8 cellular contexts compared by ENCODE assay signal in the genomic region with DNA sequence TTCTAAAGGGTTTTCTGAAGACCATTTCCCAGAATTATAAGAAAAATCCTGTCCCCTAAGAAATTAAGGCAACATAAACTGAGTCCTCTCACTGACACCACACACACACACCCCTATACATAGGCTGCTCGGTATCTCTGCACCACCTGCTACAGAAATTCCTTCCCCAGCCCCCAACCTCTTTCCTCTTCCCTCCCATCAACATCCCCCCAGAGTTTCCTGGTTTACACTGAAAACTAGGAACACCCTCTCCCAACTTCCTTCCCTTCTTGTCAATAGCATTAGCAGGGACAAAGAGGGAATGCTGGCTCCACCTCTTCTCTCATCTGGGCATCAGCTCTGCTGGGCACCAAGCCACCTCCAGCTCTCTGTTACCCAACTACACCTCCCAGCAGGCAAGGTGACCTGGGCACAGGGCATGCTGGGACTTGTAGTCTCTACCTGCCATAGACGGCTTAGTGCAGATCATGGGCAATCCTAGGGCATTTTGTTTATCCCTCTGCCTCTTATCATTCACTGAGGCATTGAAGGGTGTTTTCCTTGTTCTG. TPM values are rescaled to one million over a fixed set of nuclear protein-coding genes. Genes with fewer than 3 reads are reported as not detected.
DNase-seq lines count a peak whose midpoint lies in the region; ATAC-seq and TF ChIP-seq lines count a peak whose summit lies in the region.

No MANE protein-coding gene starts in this region.

- H3K9me3 Mint-ChIP-seq in CD8-positive, alpha-beta T cell: no peaks in the 10 kb centered on the region
- H3K9me3 Mint-ChIP-seq in activated T-helper 2 cell treated with anti-CD3 and anti-CD28 coated beads, Interferon-gamma antibody, Interleukin-2, Interleukin-4, amounts not matched to agents 10 μg/mL and 5 μg/mL and 100 μg/mL, durations not matched to agents 14 hours and 24 hours and 36 hours: no peaks in the 10 kb centered on the region

- intact Hi-C loops in CD8-positive, alpha-beta T cell (cut with DNase I, micrococcal nuclease): loop anchor here (1.0 to 5.0 kb wide), 7 partner anchors 19 to 441 kb away; partner anchors contain the start of genes STAT3 (in 2 of the 2), CNP (in 1 of the 2) and KCNH4 (in 1 of the 2)
- intact Hi-C loops in activated T-helper 2 cell treated with anti-CD3 and anti-CD28 coated beads, Interferon-gamma antibody, Interleukin-2, Interleukin-4, amounts not matched to agents 10 μg/mL and 5 μg/mL and 100 μg/mL, durations not matched to agents 14 hours and 24 hours and 36 hours (cut with micrococcal nuclease): loop anchor here (2.0 to 10.0 kb wide), 3 partner anchors 95 to 183 kb away; no protein-coding TSS in a partner anchor

- H3K27me3 ChIP-seq in CD8-positive, alpha-beta T cell (ENCODE audit: insufficient read depth, low read length): no peaks in the 10 kb centered on the region
- H3K27me3 ChIP-seq in neuronal stem cell (ENCODE audit: control insufficient read depth in 3 of 3, insufficient read depth in 3 of 3, low read depth in 1 of 3, low read length in 3 of 3) (no peaks in the 10 kb centered on the region), thymus (ENCODE audit: control insufficient read depth, insufficient read depth) (no peaks in the 10 kb centered on the region)

- H2AFZ ChIP-seq in neuronal stem cell (ENCODE audit: low read length): peak overlapping the region; percentile 56

- no peaks in the 10 kb centered on the region for H3K36me3 ChIP-seq in CD8-positive, alpha-beta T cell (ENCODE audit: insufficient read depth, low read length)
- H3K36me3 ChIP-seq in neuronal stem cell (replicated peaks in 1 of 2; ENCODE audit: control insufficient read depth in 2 of 2, insufficient read depth in 2 of 2, low read length in 2 of 2) (peaks cover 0 to 3% of the 10 kb centered on the region in 2 donors), thymus (ENCODE audit: control insufficient read depth, insufficient read depth) (no peaks in the 10 kb centered on the region)

- peaks cover 8% of the 10 kb centered on the region for H3K4me1 Mint-ChIP-seq in CD8-positive, alpha-beta T cell (ENCODE audit: low read depth)
- H3K4me1 Mint-ChIP-seq in activated T-helper 2 cell treated with anti-CD3 and anti-CD28 coated beads, Interferon-gamma antibody, Interleukin-2, Interleukin-4, amounts not matched to agents 10 μg/mL and 5 μg/mL and 100 μg/mL, durations not matched to agents 14 hours and 24 hours and 36 hours (ENCODE audit: low read depth): peaks cover 6% of the 10 kb centered on the region

- H2BK120ac ChIP-seq in neuronal stem cell (ENCODE audit: low read depth, low read length): no peak overlapping the region

- H3K27ac ChIP-seq in CD8-positive, alpha-beta T cell (ENCODE audit: low read depth, low read length): no peak overlapping the region
- H3K27ac ChIP-seq in neuronal stem cell (replicated peaks; ENCODE audit: low read length): no peak overlapping the region
- peak overlapping the region; percentile 69 for H3K27ac ChIP-seq in thymus (ENCODE audit: low read depth)

- H2AK5ac ChIP-seq in neuronal stem cell (ENCODE audit: low read depth, low read length): no peak overlapping the region

- H3K4me3 Mint-ChIP-seq in CD8-positive, alpha-beta T cell: no peak overlapping the region
- H3K4me3 Mint-ChIP-seq in activated T-helper 2 cell treated with anti-CD3 and anti-CD28 coated beads, Interferon-gamma antibody, Interleukin-2, Interleukin-4, amounts not matched to agents 10 μg/mL and 5 μg/mL and 100 μg/mL, durations not matched to agents 14 hours and 24 hours and 36 hours (ENCODE audit: low read depth): no peak overlapping the region

- H2BK12ac ChIP-seq in neuronal stem cell (ENCODE audit: low read length): no peak overlapping the region

- CTCF ChIA-PET in CD8-positive, alpha-beta T cell (lab: Charles Lee): interaction anchor here (0.8 to 19.6 kb wide), 20 partner anchors 11 to 202 kb away, joined by 3 to 672 read pairs (median 7); partner anchors contain the start of genes CAVIN1 and STAT3

- H3K9ac ChIP-seq in neuronal stem cell (ENCODE audit: low read depth, low read length, poor library complexity): no peak overlapping the region

- no peak overlapping the region for H4K8ac ChIP-seq in neuronal stem cell (ENCODE audit: low read depth, low read length)

- no peak overlapping the region for H3K27ac Mint-ChIP-seq in CD8-positive, alpha-beta T cell
- peak overlapping the region; percentile 40 for H3K27ac Mint-ChIP-seq in activated T-helper 2 cell treated with anti-CD3 and anti-CD28 coated beads, Interferon-gamma antibody, Interleukin-2, Interleukin-4, amounts not matched to agents 10 μg/mL and 5 μg/mL and 100 μg/mL, durations not matched to agents 14 hours and 24 hours and 36 hours

- H2BK15ac ChIP-seq in neuronal stem cell (ENCODE audit: low read length): peak overlapping the region; percentile 38

- peaks cover 14% of the 10 kb centered on the region for H3K4me1 ChIP-seq in CD8-positive, alpha-beta T cell (ENCODE audit: insufficient read depth, low read length)
- peaks cover 12 to 23% of the 10 kb centered on the region in 2 donors for H3K4me1 ChIP-seq in neuronal stem cell (ENCODE audit: control insufficient read depth in 2 of 2, insufficient read depth in 1 of 2, low read depth in 1 of 2, low read length in 2 of 2)
- H3K4me1 ChIP-seq in thymus (ENCODE audit: control insufficient read depth, insufficient read depth, low read length): peaks cover 9% of the 10 kb centered on the region

- TF ChIP-seq CTCF in CD8-positive, alpha-beta T cell (IDR thresholded peaks at IDR 0.05): no peak
- no peak for TF ChIP-seq CTCF in fibroblast of the aortic adventitia (IDR thresholded peaks at IDR 0.05; ENCODE audit: insufficient read depth, low read length)

- peak; percentile 29 to 74 (median 60) for DNase-seq in CD8-positive, alpha-beta T cell
- DNase-seq in NOMO-1 treated with DMSO at 0.1 percent for 48 hours (lab: John Stamatoyannopoulos, UW; ENCODE audit: unreplicated experiment) (peak; percentile 39), fibroblast of the aortic adventitia (ENCODE audit: low read depth) (peak; percentile 82), neuronal stem cell (ENCODE audit: low spot score) (no peak)
- peak; percentile 32 for DNase-seq in activated T-helper 2 cell treated with anti-CD3 and anti-CD28 coated beads, Interferon-gamma antibody, Interleukin-2, Interleukin-4, amounts not matched to agents 10 μg/mL and 5 μg/mL and 100 μg/mL, durations not matched to agents 14 hours and 24 hours and 36 hours (ENCODE audit: low spot score)

- H3K23ac ChIP-seq in neuronal stem cell (ENCODE audit: low read depth, low read length, poor library complexity): no peak overlapping the region

- H3K27me3 Mint-ChIP-seq in CD8-positive, alpha-beta T cell (ENCODE audit: low read depth): no peaks in the 10 kb centered on the region
- H3K27me3 Mint-ChIP-seq in activated T-helper 2 cell treated with anti-CD3 and anti-CD28 coated beads, Interferon-gamma antibody, Interleukin-2, Interleukin-4, amounts not matched to agents 10 μg/mL and 5 μg/mL and 100 μg/mL, durations not matched to agents 14 hours and 24 hours and 36 hours (ENCODE audit: low read depth): peaks cover 3% of the 10 kb centered on the region

- no peak overlapping the region for H3K18ac ChIP-seq in neuronal stem cell (ENCODE audit: low read length)

- no peak overlapping the region for H3K14ac ChIP-seq in neuronal stem cell (ENCODE audit: low read length)

- no peaks in the 10 kb centered on the region for H3K36me3 Mint-ChIP-seq in CD8-positive, alpha-beta T cell
- H3K36me3 Mint-ChIP-seq in activated T-helper 2 cell treated with anti-CD3 and anti-CD28 coated beads, Interferon-gamma antibody, Interleukin-2, Interleukin-4, amounts not matched to agents 10 μg/mL and 5 μg/mL and 100 μg/mL, durations not matched to agents 14 hours and 24 hours and 36 hours (ENCODE audit: low read depth): no peaks in the 10 kb centered on the region

- H3K9me3 ChIP-seq in CD8-positive, alpha-beta T cell (ENCODE audit: low read length): no peaks in the 10 kb centered on the region
- H3K9me3 ChIP-seq in neuronal stem cell (replicated peaks in 1 of 2; ENCODE audit: control insufficient read depth in 2 of 2, insufficient read depth in 1 of 2, low read depth in 1 of 2, low read length in 2 of 2) (no peaks in the 10 kb centered on the region), thymus (ENCODE audit: control insufficient read depth) (no peaks in the 10 kb centered on the region)

- POLR2A ChIA-PET in CD8-positive, alpha-beta T cell (lab: Charles Lee): interaction anchor here (0.6 to 2.7 kb wide), 5 partner anchors 8 to 92 kb away, joined by 3 to 19 read pairs (median 6); partner anchors contain the start of genes CAVIN1 and STAT3

- H3K4ac ChIP-seq in neuronal stem cell (ENCODE audit: low read length): no peak overlapping the region

- ATAC-seq in CD8-positive, alpha-beta T cell: peak; percentile 92
- ATAC-seq in HG03280 (IDR thresholded peaks at IDR 0.05; ENCODE audit: unreplicated experiment): peak; percentile 69
- ATAC-seq in HG02588 (IDR thresholded peaks at IDR 0.05; ENCODE audit: unreplicated experiment): no peak

- H3K4me2 ChIP-seq in neuronal stem cell (ENCODE audit: insufficient read depth, low read length, poor library complexity, severe bottlenecking): no peak overlapping the region

- WGBS in neuronal stem cell (ENCODE audit: extremely low coverage in 2 of 2, insufficient read length in 2 of 2, insufficient replicate concordance in 1 of 2), 2 donors: no CpG with 5 or more reads among the region's 2 CpGs
- 15% methylated on average over 2 of the region's 2 CpGs for WGBS in thymus

- no peak overlapping the region for H2BK5ac ChIP-seq in neuronal stem cell (ENCODE audit: low read length)

- H3K79me1 ChIP-seq in neuronal stem cell (ENCODE audit: low read depth, low read length): no peaks in the 10 kb centered on the region

- H3K4me3 ChIP-seq in CD8-positive, alpha-beta T cell (ENCODE audit: low read depth, low read length): no peak overlapping the region
- H3K4me3 ChIP-seq in fibroblast of the aortic adventitia (ENCODE audit: low read depth, low read length) (peak overlapping the region; percentile 13), neuronal stem cell (ENCODE audit: low read length in 2 of 2) (no peak overlapping the region), thymus (ENCODE audit: low read length) (no peak overlapping the region)

- no peak overlapping the region for H4K91ac ChIP-seq in neuronal stem cell (ENCODE audit: low read depth, low read length, poor library complexity)

RNA-seq across cellular contexts. Expression of gene CAVIN1, which starts 15.7 kb away (rescaled TPM):
- total RNA-seq in CD8-positive, alpha-beta T cell: not detected
- total RNA-seq in activated T-helper 2 cell treated with anti-CD3 and anti-CD28 coated beads, Interferon-gamma antibody, Interleukin-2, Interleukin-4, amounts not matched to agents 10 μg/mL and 5 μg/mL and 100 μg/mL, durations not matched to agents 14 hours and 24 hours and 36 hours: 3.5 and 3.8 TPM in 2 replicates
- 639 and 721 TPM in 2 replicates for total RNA-seq in fibroblast of the aortic adventitia (ENCODE audit: low replicate concordance)
- polyA plus RNA-seq in neuronal stem cell (2013, experiment 1 of 2): 12.7 TPM
- polyA plus RNA-seq in neuronal stem cell (2013, experiment 2 of 2): 12.6 TPM
- polyA plus RNA-seq in thymus: 47.0 TPM

RNA-seq across cellular contexts. Expression of gene STAT3, which starts 19.1 kb away (rescaled TPM):
- 100 to 1,000 TPM; 338 to 343 TPM for total RNA-seq in CD8-positive, alpha-beta T cell
- 250 and 262 TPM in 2 replicates for total RNA-seq in activated T-helper 2 cell treated with anti-CD3 and anti-CD28 coated beads, Interferon-gamma antibody, Interleukin-2, Interleukin-4, amounts not matched to agents 10 μg/mL and 5 μg/mL and 100 μg/mL, durations not matched to agents 14 hours and 24 hours and 36 hours
- total RNA-seq in fibroblast of the aortic adventitia (ENCODE audit: low replicate concordance): 103 and 137 TPM in 2 replicates
- polyA plus RNA-seq in neuronal stem cell (2013, experiment 1 of 2): 31.5 TPM
- 30.7 TPM for polyA plus RNA-seq in neuronal stem cell (2013, experiment 2 of 2)
- 57.6 TPM for polyA plus RNA-seq in thymus

RNA-seq across cellular contexts. Expression of gene ATP6V0A1, which starts 51.3 kb away (rescaled TPM):
- total RNA-seq in CD8-positive, alpha-beta T cell: 1 to 10 TPM; 8.3 to 9.0 TPM
- 16.0 and 17.5 TPM in 2 replicates for total RNA-seq in activated T-helper 2 cell treated with anti-CD3 and anti-CD28 coated beads, Interferon-gamma antibody, Interleukin-2, Interleukin-4, amounts not matched to agents 10 μg/mL and 5 μg/mL and 100 μg/mL, durations not matched to agents 14 hours and 24 hours and 36 hours
- total RNA-seq in fibroblast of the aortic adventitia (ENCODE audit: low replicate concordance): 40.0 and 60.6 TPM in 2 replicates
- 25.0 TPM for polyA plus RNA-seq in neuronal stem cell (2013, experiment 1 of 2)
- 27.7 TPM for polyA plus RNA-seq in neuronal stem cell (2013, experiment 2 of 2)
- 47.7 TPM for polyA plus RNA-seq in thymus

Comparison
In these comparisons a context has a peak if more than half of its experiments do, and no peak if none do; other contexts are left out.
1. RNA of gene CAVIN1, which starts 15.7 kb away (total RNA-seq): 639 to 721 TPM in fibroblast of the aortic adventitia; 3.5 to 3.8 TPM in activated T-helper 2 cell treated with anti-CD3 and anti-CD28 coated beads, Interferon-gamma antibody, Interleukin-2, Interleukin-4, amounts not matched to agents 10 μg/mL and 5 μg/mL and 100 μg/mL, durations not matched to agents 14 hours and 24 hours and 36 hours and not detected in CD8-positive, alpha-beta T cell; every median in the first group is over 100 times any median in the second.